Comparison of ENCODE assay signal across 9 cellular contexts in genomic region chr20:37672143-37672542, GRCh38.
"Had no signal": no experiment of that assay in that cellular context is flagged by ENCODE, and none has a peak within 500 bp of the region (broad histone marks: within the 10 kb centered on the region; RNA-seq: fewer than 3 reads in every experiment).

No MANE protein-coding gene starts in this region.

- H3K4me3 ChIP-seq: GM23248, HAP-1 had no signal

- H2AFZ ChIP-seq: GM23248 had no signal

- H3K9ac ChIP-seq: GM23248, KMS-11 had no signal

- H3K9me3 ChIP-seq: HAP-1 had no signal

- H3K36me3 ChIP-seq: HAP-1 had no signal

- H3K27ac ChIP-seq: GM23248, KMS-11 had no signal

- DNase-seq: GM23248, GOT3, H7, Karpas-422, KBM-7 had no signal

- H3K4me1 ChIP-seq: HAP-1 had no signal

- H3K4me2 ChIP-seq: KMS-11 had no signal

- FAIRE-seq: HepG2 had no signal

- ATAC-seq: HCT116, HepG2 had no signal
